26 cellular contexts compared by ENCODE assay signal in the genomic region with DNA sequence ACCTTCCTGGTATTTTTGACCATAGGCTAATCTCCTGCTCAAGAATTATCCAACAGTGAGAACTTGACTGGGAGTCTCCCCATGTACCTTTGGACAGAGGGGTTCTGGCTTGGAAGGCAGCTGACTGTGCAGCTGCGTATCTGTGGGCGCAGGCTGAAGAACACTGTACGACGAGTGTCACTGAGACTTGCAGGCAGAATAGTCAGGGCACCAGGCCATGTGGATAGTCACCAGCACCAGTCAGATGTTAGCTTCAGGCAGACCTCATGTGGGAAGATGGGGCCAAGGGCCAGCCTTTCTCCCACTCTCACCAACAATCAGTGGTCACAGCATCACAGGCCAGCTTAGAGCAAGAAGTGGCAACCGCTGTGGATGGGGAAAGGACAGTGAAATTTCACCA. TPM values are rescaled to one million over a fixed set of nuclear protein-coding genes. Genes with fewer than 3 reads are reported as not detected.
DNase-seq lines count a peak whose midpoint lies in the region; ATAC-seq and TF ChIP-seq lines count a peak whose summit lies in the region.
"Had no signal": no experiment of that assay in that cellular context is flagged by ENCODE, and none has a peak within 500 bp of the region (broad histone marks: within the 10 kb centered on the region; RNA-seq: fewer than 3 reads in every experiment).

No MANE protein-coding gene starts in this region.

- ATAC-seq in GM21381 (IDR thresholded peaks at IDR 0.05; ENCODE audit: unreplicated experiment), result no peak
- ATAC-seq in activated CD8-positive, alpha-beta T cell treated with anti-CD3 and anti-CD28 coated beads, Interleukin-2, amount 10 ng/mL, durations not matched to agents 7 days and 5 days, result no peak
- ATAC-seq: esophagus mucosa, GM12878, pancreas had no signal

- DNase-seq in Ammon's horn (ENCODE audit: low spot score), result peak; percentile 84
- peak; percentile 56 for DNase-seq in left ventricle myocardium inferior
- peak; percentile 16 for DNase-seq in occipital lobe (lab: John Stamatoyannopoulos, UW)
- no peak for DNase-seq in activated CD8-positive, alpha-beta T cell treated with anti-CD3 and anti-CD28 coated beads, Interleukin-2, amount 10 ng/mL, durations not matched to agents 7 days and 5 days
- DNase-seq in activated T-cell treated with anti-CD3 and anti-CD28 coated beads, Interleukin-2, amount 50 U/mL, for 48 hours, result no peak
- DNase-seq in SKM-1 (lab: John Stamatoyannopoulos, UW; ENCODE audit: unreplicated experiment), result no peak
- DNase-seq: ACHN; activated CD4-positive, alpha-beta T cell treated with anti-CD3 and anti-CD28 coated beads, Interleukin-2, amount 50 U/mL, for 4 hours; activated naive CD8-positive, alpha-beta T cell treated with anti-CD3 and anti-CD28 coated beads, Interleukin-2, amount 10 ng/mL, durations not matched to agents 7 days and 5 days; CD4-positive, alpha-beta T cell; DMS53; H7; NCI-H2029; NCI-H446; NK-92 treated with Interleukin-12 subunit alpha and Interleukin-12 subunit beta, amount 100 ng/mL, for 24 hours; pancreas; RPMI8226; stimulated activated CD4-positive, alpha-beta T cell treated with anti-CD3 and anti-CD28 coated beads, Interleukin-4, amount 100 ng/mL, for 24 hours; uterus had no signal

- H3K27me3 Mint-ChIP-seq in activated CD8-positive, alpha-beta T cell treated with anti-CD3 and anti-CD28 coated beads, Interleukin-2, amount 10 ng/mL, durations not matched to agents 7 days and 5 days (ENCODE audit: low read depth), result no peaks in the 10 kb centered on the region
- H3K27me3 Mint-ChIP-seq: activated naive CD8-positive, alpha-beta T cell treated with anti-CD3 and anti-CD28 coated beads, Interleukin-2, amount 10 ng/mL, durations not matched to agents 7 days and 5 days; CD4-positive, alpha-beta T cell had no signal

- H3K36me3 Mint-ChIP-seq in activated CD8-positive, alpha-beta T cell treated with anti-CD3 and anti-CD28 coated beads, Interleukin-2, amount 10 ng/mL, durations not matched to agents 7 days and 5 days (ENCODE audit: low read depth), result peaks cover 9% of the 10 kb centered on the region

- peaks cover 14% of the 10 kb centered on the region for H3K4me1 Mint-ChIP-seq in activated CD8-positive, alpha-beta T cell treated with anti-CD3 and anti-CD28 coated beads, Interleukin-2, amount 10 ng/mL, durations not matched to agents 7 days and 5 days (ENCODE audit: low read depth)

- H3K27ac Mint-ChIP-seq in activated CD8-positive, alpha-beta T cell treated with anti-CD3 and anti-CD28 coated beads, Interleukin-2, amount 10 ng/mL, durations not matched to agents 7 days and 5 days, result no peak overlapping the region
- H3K27ac Mint-ChIP-seq: activated naive CD8-positive, alpha-beta T cell treated with anti-CD3 and anti-CD28 coated beads, Interleukin-2, amount 10 ng/mL, durations not matched to agents 7 days and 5 days; CD4-positive, alpha-beta T cell had no signal

- no peaks in the 10 kb centered on the region for H3K27me3 ChIP-seq in left ventricle myocardium inferior (ENCODE audit: low read depth)
- H3K27me3 ChIP-seq: pancreas, uterus had no signal

- no peaks in the 10 kb centered on the region for H3K9me3 Mint-ChIP-seq in activated CD8-positive, alpha-beta T cell treated with anti-CD3 and anti-CD28 coated beads, Interleukin-2, amount 10 ng/mL, durations not matched to agents 7 days and 5 days (ENCODE audit: insufficient read depth)
- H3K9me3 Mint-ChIP-seq: activated naive CD8-positive, alpha-beta T cell treated with anti-CD3 and anti-CD28 coated beads, Interleukin-2, amount 10 ng/mL, durations not matched to agents 7 days and 5 days; CD4-positive, alpha-beta T cell had no signal

- peaks cover 54% of the 10 kb centered on the region for H3K4me1 ChIP-seq in left ventricle myocardium inferior
- H3K4me1 ChIP-seq: pancreas, uterus had no signal

- POLR2A ChIA-PET in activated CD8-positive, alpha-beta T cell treated with anti-CD3 and anti-CD28 coated beads, Interleukin-2, amount 10 ng/mL, durations not matched to agents 7 days and 5 days (lab: Charles Lee), result no interaction called here

- no peak overlapping the region for H3K4me3 ChIP-seq in left ventricle myocardium inferior
- H3K4me3 ChIP-seq: GM12878, pancreas, smooth muscle cell, uterus had no signal

- TF ChIP-seq CTCF in left ventricle myocardium inferior (IDR thresholded peaks at IDR 0.05; ENCODE audit: borderline replicate concordance), result no peak

- intact Hi-C loops in left ventricle myocardium inferior (cut with micrococcal nuclease), result loop anchor here (10.0 kb wide), 1 partner anchor 227 kb away; a partner anchor contains a TSS

- peaks cover 23% of the 10 kb centered on the region for H3K36me3 ChIP-seq in left ventricle myocardium inferior
- H3K36me3 ChIP-seq: uterus had no signal

- CTCF ChIA-PET in activated CD8-positive, alpha-beta T cell treated with anti-CD3 and anti-CD28 coated beads, Interleukin-2, amount 10 ng/mL, durations not matched to agents 7 days and 5 days (lab: Charles Lee), result interaction anchor here (0.7 to 1.4 kb wide), 3 partner anchors 9 to 29 kb away, joined by 3 to 4 read pairs (median 3); no protein-coding TSS in a partner anchor

- H3K9me3 ChIP-seq in left ventricle myocardium inferior (replicated peaks), result no peaks in the 10 kb centered on the region
- H3K9me3 ChIP-seq: pancreas, uterus had no signal

- H3K4me3 Mint-ChIP-seq in activated CD8-positive, alpha-beta T cell treated with anti-CD3 and anti-CD28 coated beads, Interleukin-2, amount 10 ng/mL, durations not matched to agents 7 days and 5 days, result no peak overlapping the region
- H3K4me3 Mint-ChIP-seq: activated naive CD8-positive, alpha-beta T cell treated with anti-CD3 and anti-CD28 coated beads, Interleukin-2, amount 10 ng/mL, durations not matched to agents 7 days and 5 days; CD4-positive, alpha-beta T cell had no signal

- peak overlapping the region; percentile 70 for H3K27ac ChIP-seq in angular gyrus (ENCODE audit: low read depth, low read length)
- peak overlapping the region; percentile 71 for H3K27ac ChIP-seq in left ventricle myocardium inferior (replicated peaks)
- H3K27ac ChIP-seq: KMS-11, pancreas, uterus had no signal

RNA-seq across cellular contexts. Expression of a gene that starts 43.5 kb away (rescaled TPM):
- total RNA-seq in left ventricle myocardium inferior, result not detected
- total RNA-seq in occipital lobe, result not detected
- total RNA-seq in activated CD8-positive, alpha-beta T cell treated with anti-CD3 and anti-CD28 coated beads, Interleukin-2, amount 10 ng/mL, durations not matched to agents 7 days and 5 days, result not detected
- total RNA-seq: activated naive CD8-positive, alpha-beta T cell treated with anti-CD3 and anti-CD28 coated beads, Interleukin-2, amount 10 ng/mL, durations not matched to agents 7 days and 5 days; CD4-positive, alpha-beta T cell; esophagus mucosa; GM12878; H7; lower leg skin; pancreas; smooth muscle cell; uterus had no signal

Comparison
In these comparisons a context has a peak if more than half of its experiments do, and no peak if none do; other contexts are left out.
1. DNase-seq: peak in Ammon's horn (single experiment), left ventricle myocardium inferior (single experiment) and occipital lobe (single experiment); none in activated CD8-positive, alpha-beta T cell treated with anti-CD3 and anti-CD28 coated beads, Interleukin-2, amount 10 ng/mL, durations not matched to agents 7 days and 5 days (single experiment), activated T-cell treated with anti-CD3 and anti-CD28 coated beads, Interleukin-2, amount 50 U/mL, for 48 hours (0 of 2) and SKM-1 (single experiment).